In the genomic region with DNA sequence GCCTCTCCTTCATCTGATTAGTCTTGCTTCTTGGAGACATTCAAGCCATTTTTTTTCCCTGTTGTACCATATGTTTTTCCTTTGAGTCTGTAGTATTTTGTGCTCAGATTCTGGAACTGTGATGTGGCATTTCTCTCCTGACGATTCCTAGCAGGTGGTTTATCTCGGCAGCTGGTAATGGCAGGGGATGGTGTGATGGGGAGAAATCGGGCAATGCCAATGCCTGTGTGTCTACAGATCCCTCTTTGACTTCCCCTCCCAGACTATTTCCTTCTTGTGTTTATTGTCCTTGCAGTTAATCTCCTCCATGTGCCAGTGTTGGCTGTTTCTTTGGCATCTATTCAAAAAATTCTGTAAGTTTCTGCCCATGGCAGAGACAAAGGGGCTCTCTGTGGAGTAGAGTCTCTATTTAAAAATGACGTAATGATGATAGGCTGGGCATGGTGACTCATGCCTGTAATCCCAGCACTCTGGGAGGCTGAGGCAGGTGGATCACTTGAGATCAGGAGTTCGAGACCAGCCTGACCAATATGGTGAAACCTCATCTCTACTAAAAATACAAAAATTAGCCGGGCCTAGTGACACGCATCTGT, we compare ENCODE assay signal across 34 cellular contexts.
A peak's percentile ranks its signal among the peaks of the same experiment; 100 is the strongest.
DNase-seq lines count a peak whose midpoint lies in the region; ATAC-seq, FAIRE-seq and TF ChIP-seq lines count a peak whose summit lies in the region.
"Had no signal": no experiment of that assay in that cellular context is flagged by ENCODE, and none has a peak within 500 bp of the region (broad histone marks: within the 10 kb centered on the region; RNA-seq: fewer than 3 reads in every experiment).

No MANE protein-coding gene starts in this region.

- H3K27me3 ChIP-seq in HepG2 (ENCODE audit: control insufficient read depth in 1 of 2, insufficient read depth in 2 of 2, low read length in 2 of 2) (peaks cover 0 to 25% of the 10 kb centered on the region in 2 experiments; a peak in 2 of 5 replicates), right lobe of liver (no peaks in the 10 kb centered on the region), neuronal stem cell (ENCODE audit: control insufficient read depth in 3 of 3, insufficient read depth in 3 of 3, low read depth in 1 of 3, low read length in 3 of 3) (no peaks in the 10 kb centered on the region)
- H3K27me3 ChIP-seq: adrenal gland, BE2C, body of pancreas, gastrocnemius medialis, neutrophil, thyroid gland had no signal

- ATAC-seq in HepG2 (no peak), right lobe of liver (no peak)
- ATAC-seq in naive thymus-derived CD8-positive, alpha-beta T cell: no peak
- ATAC-seq: body of pancreas, gastrocnemius medialis, left colon, PC-3 had no signal

- H3K14ac ChIP-seq in neuronal stem cell (ENCODE audit: low read length): no peak overlapping the region

- WGBS in HepG2 (ENCODE audit: low lambda C conversion rate): 29% methylated on average over 7 of the region's 7 CpGs
- 95% methylated on average over 4 of the region's 7 CpGs for WGBS in right lobe of liver (ENCODE audit: insufficient coverage, low coverage, low lambda C conversion rate, missing lambda C conversion rate)
- WGBS in neuronal stem cell (ENCODE audit: extremely low coverage in 2 of 2, insufficient read length in 2 of 2, insufficient replicate concordance in 1 of 2), 2 donors: no CpG with 5 or more reads among the region's 7 CpGs

- H2AFZ ChIP-seq in HepG2 (ENCODE audit: low read length) (no peak overlapping the region), neuronal stem cell (ENCODE audit: low read length) (no peak overlapping the region)

- TF ChIP-seq POLR2A in HepG2 (IDR thresholded peaks at IDR 0.05; ENCODE audit: insufficient read depth in 1 of 2, low read depth in 2 of 2, low read length in 2 of 2): no peak
- no peak for TF ChIP-seq POLR2A in right lobe of liver (IDR thresholded peaks at IDR 0.05)

- H3K36me3 ChIP-seq in HepG2 (replicated peaks in 1 of 2; ENCODE audit: control insufficient read depth in 1 of 2, insufficient read depth in 2 of 2, low read length in 2 of 2) (no peaks in the 10 kb centered on the region), right lobe of liver (no peaks in the 10 kb centered on the region), neuronal stem cell (replicated peaks in 1 of 2; ENCODE audit: control insufficient read depth in 2 of 2, insufficient read depth in 2 of 2, low read length in 2 of 2) (no peaks in the 10 kb centered on the region)
- H3K36me3 ChIP-seq: adrenal gland, BE2C, gastrocnemius medialis, neutrophil, thyroid gland, WERI-Rb-1 had no signal

- no peaks in the 10 kb centered on the region for H4K20me1 ChIP-seq in HepG2 (ENCODE audit: insufficient read depth, low read length)

- H3K4me3 Mint-ChIP-seq in naive thymus-derived CD8-positive, alpha-beta T cell: no peak overlapping the region
- H3K4me3 Mint-ChIP-seq: activated CD4-positive, alpha-beta T cell treated with anti-CD3 and anti-CD28 coated beads, Interleukin-2, amount 10 ng/mL, durations not matched to agents 24 days and 14 days; H9; stimulated activated naive CD8-positive, alpha-beta T cell treated with anti-CD3 and anti-CD28 coated beads, Interleukin-15, Interleukin-2, amounts not matched to agents 100 ng/mL and 50 ng/mL, for 24 hours had no signal

- H3K9me3 Mint-ChIP-seq in naive thymus-derived CD8-positive, alpha-beta T cell: peaks cover 0 to 9% (median 0%) of the 10 kb centered on the region in 9 donors
- H3K9me3 Mint-ChIP-seq: activated CD4-positive, alpha-beta T cell treated with anti-CD3 and anti-CD28 coated beads, Interleukin-2, amount 10 ng/mL, durations not matched to agents 24 days and 14 days; stimulated activated naive CD8-positive, alpha-beta T cell treated with anti-CD3 and anti-CD28 coated beads, Interleukin-15, Interleukin-2, amounts not matched to agents 100 ng/mL and 50 ng/mL, for 24 hours had no signal

- in situ Hi-C loops in HepG2 (cut with HindIII; ENCODE audit: extremely low pct_ligation_motif_present, low pct_unique_long_range_greater_than_20kb): no loop called here

- no peak overlapping the region for H3K18ac ChIP-seq in neuronal stem cell (ENCODE audit: low read length)

- no peak for DNase-seq in HepG2 (ENCODE audit: low spot score)
- DNase-seq in right lobe of liver: no peak
- peak; percentile 89 for DNase-seq in NCI-H69 (lab: John Stamatoyannopoulos, UW)
- DNase-seq in middle frontal gyrus (ENCODE audit: extremely low spot score, low spot score): peak; percentile 8
- DNase-seq in neuronal stem cell (ENCODE audit: low spot score): no peak
- DNase-seq in cortex of kidney (lab: John Stamatoyannopoulos, UW): no peak
- DNase-seq in naive thymus-derived CD8-positive, alpha-beta T cell: no peak
- DNase-seq: ACHN; activated CD4-positive, alpha-beta T cell treated with anti-CD3 and anti-CD28 coated beads, Interleukin-2, amount 10 ng/mL, durations not matched to agents 24 days and 14 days; activated naive CD4-positive, alpha-beta T cell; activated T-cell treated with anti-CD3 and anti-CD28 coated beads, Interleukin-2, amount 50 U/mL, for 48 hours; adrenal gland; BE2C; body of pancreas; cerebellar nuclear complex; DMS79; gastrocnemius medialis; GF-D8; hippocampal formation; left colon; mammary epithelial cell; NCI-H1417 treated with DMSO at 0.1 percent for 48 hours; NCI-H2227 treated with DMSO at 0.1 percent for 48 hours; NK-92 treated with Interleukin-12 subunit alpha and Interleukin-12 subunit beta, amount 100 ng/mL, for 24 hours; PC-3; SW 1271; T-helper 9 cell; thyroid gland; WERI-Rb-1 had no signal

- TF ChIP-seq CTCF in HepG2 (CRISPR knock-in tag; IDR thresholded peaks at IDR 0.05) (no peak), right lobe of liver (IDR thresholded peaks at IDR 0.05) (no peak)

- H3K23ac ChIP-seq in neuronal stem cell (ENCODE audit: low read depth, low read length, poor library complexity): no peak overlapping the region

- H3K9me3 ChIP-seq in HepG2 (ENCODE audit: low read length): no peaks in the 10 kb centered on the region
- no peaks in the 10 kb centered on the region for H3K9me3 ChIP-seq in right lobe of liver
- H3K9me3 ChIP-seq in neuronal stem cell (replicated peaks in 1 of 2; ENCODE audit: control insufficient read depth in 2 of 2, insufficient read depth in 1 of 2, low read depth in 1 of 2, low read length in 2 of 2): no peaks in the 10 kb centered on the region
- H3K9me3 ChIP-seq: adrenal gland, BE2C, body of pancreas, gastrocnemius medialis, neutrophil, thyroid gland had no signal

- H3K36me3 Mint-ChIP-seq in naive thymus-derived CD8-positive, alpha-beta T cell: peaks cover 0 to 2% (median 0%) of the 10 kb centered on the region in 3 donors

- no peak overlapping the region for H2BK5ac ChIP-seq in neuronal stem cell (ENCODE audit: low read length)

- no peak overlapping the region for H4K8ac ChIP-seq in neuronal stem cell (ENCODE audit: low read depth, low read length)

- H3K27ac Mint-ChIP-seq in naive thymus-derived CD8-positive, alpha-beta T cell: no peak overlapping the region
- H3K27ac Mint-ChIP-seq: activated CD4-positive, alpha-beta T cell treated with anti-CD3 and anti-CD28 coated beads, Interleukin-2, amount 10 ng/mL, durations not matched to agents 24 days and 14 days; H9; stimulated activated naive CD8-positive, alpha-beta T cell treated with anti-CD3 and anti-CD28 coated beads, Interleukin-15, Interleukin-2, amounts not matched to agents 100 ng/mL and 50 ng/mL, for 24 hours had no signal

- H3K4me1 Mint-ChIP-seq in naive thymus-derived CD8-positive, alpha-beta T cell: no peaks in the 10 kb centered on the region
- H3K4me1 Mint-ChIP-seq: activated CD4-positive, alpha-beta T cell treated with anti-CD3 and anti-CD28 coated beads, Interleukin-2, amount 10 ng/mL, durations not matched to agents 24 days and 14 days had no signal

- no peak overlapping the region for H3K4ac ChIP-seq in neuronal stem cell (ENCODE audit: low read length)

- H2BK120ac ChIP-seq in neuronal stem cell (ENCODE audit: low read depth, low read length): no peak overlapping the region

- no peaks in the 10 kb centered on the region for H3K79me1 ChIP-seq in neuronal stem cell (ENCODE audit: low read depth, low read length)

- H3K27ac ChIP-seq in HepG2 (ENCODE audit: extremely low read length, insufficient read depth, low read length) (no peak overlapping the region), right lobe of liver (no peak overlapping the region), neuronal stem cell (replicated peaks; ENCODE audit: low read length) (no peak overlapping the region)
- H3K27ac ChIP-seq: adrenal gland, body of pancreas, gastrocnemius medialis, neutrophil, thyroid gland, WERI-Rb-1 had no signal

- no peak overlapping the region for H2BK12ac ChIP-seq in neuronal stem cell (ENCODE audit: low read length)

- no peak overlapping the region for H3K9ac ChIP-seq in HepG2 (ENCODE audit: insufficient read depth, low read depth, low read length)
- no peak overlapping the region for H3K9ac ChIP-seq in neuronal stem cell (ENCODE audit: low read depth, low read length, poor library complexity)

- POLR2A ChIA-PET in HepG2 (lab: Yijun Ruan, JAX): no interaction called here
- POLR2A ChIA-PET in naive thymus-derived CD8-positive, alpha-beta T cell (lab: Charles Lee): no interaction called here

- H2AK5ac ChIP-seq in neuronal stem cell (ENCODE audit: low read depth, low read length): no peak overlapping the region

- FAIRE-seq in HepG2 (lab: Jason Lieb, UNC): no peak
- FAIRE-seq: GM19239 had no signal

- intact Hi-C loops in HepG2 (cut with micrococcal nuclease; ENCODE audit: unreplicated experiment): no loop called here
- intact Hi-C loops in right lobe of liver (cut with DNase I): no loop called here

- TF ChIP-seq EP300 in HepG2 (IDR thresholded peaks at IDR 0.05; ENCODE audit: low read depth in 2 of 2, low read length in 2 of 2) (no peak), HepG2 (CRISPR knock-in tag; IDR thresholded peaks at IDR 0.05; ENCODE audit: borderline replicate concordance) (no peak)

- TF ChIP-seq RAD21 in HepG2 (CRISPR knock-in tag; IDR thresholded peaks at IDR 0.05): no peak

- no peak overlapping the region for H3K4me3 ChIP-seq in HepG2 (replicated peaks in 1 of 3; ENCODE audit: insufficient read depth in 1 of 3, low read depth in 2 of 3, low read length in 3 of 3)
- no peak overlapping the region for H3K4me3 ChIP-seq in right lobe of liver
- no peak overlapping the region for H3K4me3 ChIP-seq in neuronal stem cell (ENCODE audit: low read length in 2 of 2)
- H3K4me3 ChIP-seq: adrenal gland, body of pancreas, dorsolateral prefrontal cortex, gastrocnemius medialis, thyroid gland had no signal

- no peak overlapping the region for H4K91ac ChIP-seq in neuronal stem cell (ENCODE audit: low read depth, low read length, poor library complexity)

- no TSS peak for BruUV-seq in HepG2 (replicated peaks; lab: Mats Ljungman, UMichigan)

- H3K27me3 Mint-ChIP-seq in naive thymus-derived CD8-positive, alpha-beta T cell: peaks cover 6 to 59% (median 17%) of the 10 kb centered on the region in 5 donors
- H3K27me3 Mint-ChIP-seq: activated CD4-positive, alpha-beta T cell treated with anti-CD3 and anti-CD28 coated beads, Interleukin-2, amount 10 ng/mL, durations not matched to agents 24 days and 14 days; stimulated activated naive CD8-positive, alpha-beta T cell treated with anti-CD3 and anti-CD28 coated beads, Interleukin-15, Interleukin-2, amounts not matched to agents 100 ng/mL and 50 ng/mL, for 24 hours had no signal

- H3K4me2 ChIP-seq in HepG2 (ENCODE audit: low read depth, low read length): no peak overlapping the region
- no peak overlapping the region for H3K4me2 ChIP-seq in neuronal stem cell (ENCODE audit: insufficient read depth, low read length, poor library complexity, severe bottlenecking)

- no peaks in the 10 kb centered on the region for H3K4me1 ChIP-seq in HepG2 (ENCODE audit: insufficient read depth, low read length)
- no peaks in the 10 kb centered on the region for H3K4me1 ChIP-seq in right lobe of liver
- H3K4me1 ChIP-seq in neuronal stem cell (ENCODE audit: control insufficient read depth in 2 of 2, insufficient read depth in 1 of 2, low read depth in 1 of 2, low read length in 2 of 2): no peaks in the 10 kb centered on the region
- H3K4me1 ChIP-seq: adrenal gland, BE2C, body of pancreas, gastrocnemius medialis, thyroid gland had no signal

- H2BK15ac ChIP-seq in neuronal stem cell (ENCODE audit: low read length): no peak overlapping the region

- CTCF ChIA-PET in HepG2 (lab: Yijun Ruan, JAX; ENCODE audit: low intra/inter-chr PET ratio, low total read pairs): no interaction called here

- no peaks in the 10 kb centered on the region for H3K79me2 ChIP-seq in HepG2 (ENCODE audit: insufficient read depth, low read length)

Comparison
In these comparisons a context has a peak if more than half of its experiments do, and no peak if none do; other contexts are left out.
1. DNase-seq: peak in NCI-H69 (single experiment) and middle frontal gyrus (single experiment); none in HepG2 (single experiment), right lobe of liver (0 of 3), neuronal stem cell (single experiment), cortex of kidney (single experiment) and naive thymus-derived CD8-positive, alpha-beta T cell (0 of 10).